In genomic region chr17:45261577-45262515, GRCh38 we compare ENCODE assay signal across 8 cellular contexts. TPM values are rescaled to one million over a fixed set of nuclear protein-coding genes. Genes with fewer than 3 reads are reported as not detected.
DNase-seq lines count a peak whose midpoint lies in the region; ATAC-seq and TF ChIP-seq lines count a peak whose summit lies in the region.

Gene SPATA32 (minus strand): TSS chr17:45262094. CDS start chr17:45262016, 78 bp downstream.

- peak within 1 kb of the TSS; percentile 55 for H3K27ac ChIP-seq in CD4-positive, alpha-beta memory T cell (ENCODE audit: low read depth, low read length)
- no peak within 1 kb of the TSS for H3K27ac ChIP-seq in HUES48 (ENCODE audit: low read depth, low read length)
- H3K27ac ChIP-seq in neural progenitor cell, result no peak within 1 kb of the TSS
- no peak within 1 kb of the TSS for H3K27ac ChIP-seq in subcutaneous abdominal adipose tissue (ENCODE audit: low read depth, low read length)

- no peaks in the 10 kb centered on the region for H4K20me1 ChIP-seq in neural progenitor cell (ENCODE audit: low read depth)

- H3K9me3 Mint-ChIP-seq in CD4-positive, alpha-beta memory T cell, result no peaks in the 10 kb centered on the region
- no peaks in the 10 kb centered on the region for H3K9me3 Mint-ChIP-seq in neural progenitor cell

- peak within 1 kb of the TSS; percentile 76 to 88 (median 82) for H3K4me3 Mint-ChIP-seq in CD4-positive, alpha-beta memory T cell
- H3K4me3 Mint-ChIP-seq in neural progenitor cell, result peak within 1 kb of the TSS; percentile 20

- no peaks in the 10 kb centered on the region for H3K27me3 ChIP-seq in CD4-positive, alpha-beta memory T cell (ENCODE audit: insufficient read depth, low read length)
- H3K27me3 ChIP-seq in HUES48 (ENCODE audit: control insufficient read depth, insufficient read depth, low read length), result peaks cover 13% of the 10 kb centered on the region
- peaks cover 16% of the 10 kb centered on the region for H3K27me3 ChIP-seq in neural progenitor cell
- H3K27me3 ChIP-seq in subcutaneous abdominal adipose tissue (ENCODE audit: control insufficient read depth in 5 of 5, insufficient read depth in 4 of 5, low read length in 5 of 5), result no peaks in the 10 kb centered on the region

- peaks cover 14 to 42% (median 26%) of the 10 kb centered on the region in 4 donors for H3K4me1 Mint-ChIP-seq in CD4-positive, alpha-beta memory T cell
- peaks cover 6% of the 10 kb centered on the region for H3K4me1 Mint-ChIP-seq in neural progenitor cell

- peak within 1 kb of the TSS; percentile 89 for H3K4me2 ChIP-seq in neural progenitor cell

- H3K79me2 ChIP-seq in neural progenitor cell (ENCODE audit: low read depth), result no peaks in the 10 kb centered on the region

- H3K9ac ChIP-seq in HUES48 (ENCODE audit: low read depth, low read length) (peak within 1 kb of the TSS; percentile 51; the same call in 1 of the 2 replicates), neural progenitor cell (no peak within 1 kb of the TSS), subcutaneous abdominal adipose tissue (ENCODE audit: low read length in 5 of 5) (peak within 1 kb of the TSS in 4 of 5 donors; percentile 8 to 77 (median 52))

- TF ChIP-seq CTCF in fibroblast of mammary gland (conservative IDR thresholded peaks at IDR 0.05; ENCODE audit: control insufficient read depth, insufficient read depth, low read depth, low read length), result no peak
- TF ChIP-seq CTCF in neural progenitor cell (IDR thresholded peaks at IDR 0.05), result no peak

- H3K9me3 ChIP-seq in CD4-positive, alpha-beta memory T cell (ENCODE audit: control insufficient read depth in 1 of 2, low read length in 2 of 2), result no peaks in the 10 kb centered on the region
- H3K9me3 ChIP-seq in HUES48 (ENCODE audit: control insufficient read depth, insufficient read depth, low read length) (no peaks in the 10 kb centered on the region), neural progenitor cell (ENCODE audit: low read depth) (no peaks in the 10 kb centered on the region), subcutaneous abdominal adipose tissue (ENCODE audit: control insufficient read depth in 5 of 5, low read length in 5 of 5) (no peaks in the 10 kb centered on the region)

- peak within 1 kb of the TSS; percentile 88 for H2AFZ ChIP-seq in neural progenitor cell (replicated peaks)

- CTCF ChIA-PET in CD4-positive, alpha-beta memory T cell (lab: Charles Lee; ENCODE audit: partially characterized antibody), result interaction anchor here (0.9 to 4.2 kb wide), 2 partner anchors 42 to 55 kb away, joined by 4 to 20 read pairs; partner anchors contain the start of gene MAP3K14

- ATAC-seq in GM21367 (IDR thresholded peaks at IDR 0.05; ENCODE audit: unreplicated experiment), result no peak

- peak within 1 kb of the TSS in 1 of 2 donors; percentile 48 for H3K4me3 ChIP-seq in CD4-positive, alpha-beta memory T cell (ENCODE audit: low read length in 2 of 2)
- peak within 1 kb of the TSS; percentile 60 for H3K4me3 ChIP-seq in HUES48 (ENCODE audit: low read depth, low read length)
- peak within 1 kb of the TSS; percentile 29 for H3K4me3 ChIP-seq in fibroblast of mammary gland (ENCODE audit: control insufficient read depth, low read depth, low read length)
- H3K4me3 ChIP-seq in neural progenitor cell, result peak within 1 kb of the TSS; percentile 60
- peak within 1 kb of the TSS; percentile 54 to 75 (median 69) for H3K4me3 ChIP-seq in subcutaneous abdominal adipose tissue (ENCODE audit: low read depth in 1 of 5, low read length in 5 of 5)

- peak within 1 kb of the TSS; percentile 71 to 91 (median 84) for H3K27ac Mint-ChIP-seq in CD4-positive, alpha-beta memory T cell
- peak within 1 kb of the TSS; percentile 86 for H3K27ac Mint-ChIP-seq in neural progenitor cell

- POLR2A ChIA-PET in CD4-positive, alpha-beta memory T cell (lab: Charles Lee; ENCODE audit: partially characterized antibody), result interaction anchor here (1.0 to 8.2 kb wide), 6 partner anchors 12 to 56 kb away, joined by 3 to 57 read pairs (median 7); partner anchors contain the start of gene MAP3K14

- intact Hi-C loops in CD4-positive, alpha-beta memory T cell (cut with micrococcal nuclease), result loop anchor here (1.0 kb wide), 1 partner anchor 15 kb away; no protein-coding TSS in a partner anchor

- peaks cover under 1 to 22% of the 10 kb centered on the region in 2 donors for H3K36me3 Mint-ChIP-seq in CD4-positive, alpha-beta memory T cell
- H3K36me3 Mint-ChIP-seq in neural progenitor cell, result peaks cover 4% of the 10 kb centered on the region

- no peaks in the 10 kb centered on the region for H3F3A ChIP-seq in neural progenitor cell (ENCODE audit: low read depth)

- peaks cover 28% of the 10 kb centered on the region for H3K36me3 ChIP-seq in CD4-positive, alpha-beta memory T cell (ENCODE audit: insufficient read depth, low read length)
- H3K36me3 ChIP-seq in HUES48 (ENCODE audit: control insufficient read depth, insufficient read depth, low read length), result peaks cover 20% of the 10 kb centered on the region
- H3K36me3 ChIP-seq in neural progenitor cell, result no peaks in the 10 kb centered on the region
- peaks cover 0 to 35% (median 30%) of the 10 kb centered on the region in 5 donors for H3K36me3 ChIP-seq in subcutaneous abdominal adipose tissue (ENCODE audit: control insufficient read depth in 5 of 5, insufficient read depth in 5 of 5, low read length in 5 of 5)

- no peaks in the 10 kb centered on the region for H3K27me3 Mint-ChIP-seq in CD4-positive, alpha-beta memory T cell
- peaks cover 2% of the 10 kb centered on the region for H3K27me3 Mint-ChIP-seq in neural progenitor cell (ENCODE audit: insufficient read depth, low read depth)

- H3K4me1 ChIP-seq in CD4-positive, alpha-beta memory T cell (ENCODE audit: insufficient read depth, low read length), result peaks cover 26% of the 10 kb centered on the region
- H3K4me1 ChIP-seq in HUES48 (ENCODE audit: control insufficient read depth, insufficient read depth, low read length) (peaks cover 19% of the 10 kb centered on the region), neural progenitor cell (peaks cover 8% of the 10 kb centered on the region), subcutaneous abdominal adipose tissue (ENCODE audit: control insufficient read depth in 5 of 5, insufficient read depth in 5 of 5, low read length in 5 of 5) (peaks cover 8 to 41% (median 33%) of the 10 kb centered on the region in 5 donors)

- DNase-seq in CD4-positive, alpha-beta memory T cell, result peak; percentile 61 to 76 (median 66)
- DNase-seq in activated T-cell treated with anti-CD3 and anti-CD28 coated beads, Interleukin-2, amount 50 U/mL, for 48 hours, result peak; percentile 75 to 78
- DNase-seq in fibroblast of mammary gland (ENCODE audit: low read depth) (no peak), neural progenitor cell (ENCODE audit: low spot score) (peak; percentile 83), pons (ENCODE audit: low spot score) (no peak)

RNA-seq across cellular contexts. Expression of gene SPATA32, which starts in this region (rescaled TPM):
- total RNA-seq in CD4-positive, alpha-beta memory T cell, result under 1 TPM; 0.22 to 0.41 TPM
- polyA plus RNA-seq in CD4-positive, alpha-beta memory T cell, result under 1 TPM; 0.25 to 0.49 TPM
- not detected in 2 replicates for total RNA-seq in neural progenitor cell (ENCODE audit: low replicate concordance)

Comparison
In these comparisons a context has a peak if more than half of its experiments do, and no peak if none do; other contexts are left out.
1. Peak in DNase-seq and H3K27ac ChIP-seq in CD4-positive, alpha-beta memory T cell; RNA of the gene not detected or under 1 TPM.
2. Peak in DNase-seq, H3K4me3 ChIP-seq and H3K4me2 ChIP-seq in neural progenitor cell; RNA of the gene not detected or under 1 TPM.
3. DNase-seq: peak in activated T-cell treated with anti-CD3 and anti-CD28 coated beads, Interleukin-2, amount 50 U/mL, for 48 hours (2 of 2); none in fibroblast of mammary gland (single experiment) and pons (single experiment).